8 cellular contexts compared by ENCODE assay signal in genomic region chr19:5031231-5032100, GRCh38.
DNase-seq lines count a peak whose midpoint lies in the region; ATAC-seq and TF ChIP-seq lines count a peak whose summit lies in the region.

No MANE protein-coding gene starts in this region.

- no peak overlapping the region for H3K4me2 ChIP-seq in GM23338

- no peak overlapping the region for H3K4me3 ChIP-seq in CD8-positive, alpha-beta T cell (ENCODE audit: low read depth, low read length)
- H3K4me3 ChIP-seq in GM23338 (no peak overlapping the region), cardiac fibroblast (replicated peaks in 1 of 2; ENCODE audit: low read depth in 2 of 2, low read length in 2 of 2) (no peak overlapping the region), kidney epithelial cell (ENCODE audit: low read depth, low read length) (no peak overlapping the region)

- H3K9me3 ChIP-seq in CD8-positive, alpha-beta T cell (ENCODE audit: low read length): no peaks in the 10 kb centered on the region

- no peak overlapping the region for H2AFZ ChIP-seq in GM23338

- no peaks in the 10 kb centered on the region for H3F3A ChIP-seq in GM23338 (replicated peaks; ENCODE audit: low read depth)

- H3K4me3 Mint-ChIP-seq in CD8-positive, alpha-beta T cell: no peak overlapping the region
- no peak overlapping the region; the same call in 2 of the 3 replicates for H3K4me3 Mint-ChIP-seq in GM23338

- H3K4me1 Mint-ChIP-seq in CD8-positive, alpha-beta T cell (ENCODE audit: low read depth): peaks cover 8% of the 10 kb centered on the region
- H3K4me1 Mint-ChIP-seq in GM23338: no peaks in the 10 kb centered on the region; the same call in 2 of the 3 replicates

- H3K36me3 ChIP-seq in CD8-positive, alpha-beta T cell (ENCODE audit: insufficient read depth, low read length): peaks cover 4% of the 10 kb centered on the region
- H3K36me3 ChIP-seq in GM23338 (ENCODE audit: insufficient read depth) (no peaks in the 10 kb centered on the region), kidney epithelial cell (ENCODE audit: control insufficient read depth, insufficient read depth, low read length) (peaks cover 1% of the 10 kb centered on the region)

- peak; percentile 87 for ATAC-seq in CD8-positive, alpha-beta T cell
- peak; percentile 85 for ATAC-seq in GM23338
- no peak for ATAC-seq in HG02610 (IDR thresholded peaks at IDR 0.05; ENCODE audit: unreplicated experiment)

- no peaks in the 10 kb centered on the region for H3K27me3 ChIP-seq in CD8-positive, alpha-beta T cell (ENCODE audit: insufficient read depth, low read length)
- no peaks in the 10 kb centered on the region for H3K27me3 ChIP-seq in GM23338 (ENCODE audit: insufficient read depth)
- no peaks in the 10 kb centered on the region for H3K27me3 ChIP-seq in kidney epithelial cell (ENCODE audit: control insufficient read depth, insufficient read depth, low read length)

- H3K9me3 Mint-ChIP-seq in CD8-positive, alpha-beta T cell: no peaks in the 10 kb centered on the region
- H3K9me3 Mint-ChIP-seq in GM23338: no peaks in the 10 kb centered on the region; the same call in 2 of the 3 replicates

- POLR2A ChIA-PET in CD8-positive, alpha-beta T cell (lab: Charles Lee): no interaction called here

- H3K4me1 ChIP-seq in CD8-positive, alpha-beta T cell (ENCODE audit: insufficient read depth, low read length): peaks cover 7% of the 10 kb centered on the region
- H3K4me1 ChIP-seq in GM23338 (ENCODE audit: insufficient read depth): no peaks in the 10 kb centered on the region

- H4K20me1 ChIP-seq in GM23338 (replicated peaks; ENCODE audit: insufficient read depth): no peaks in the 10 kb centered on the region

- no peak overlapping the region for H3K27ac Mint-ChIP-seq in CD8-positive, alpha-beta T cell
- no peak overlapping the region for H3K27ac Mint-ChIP-seq in GM23338

- peaks cover 23% of the 10 kb centered on the region for H3K36me3 Mint-ChIP-seq in CD8-positive, alpha-beta T cell
- peaks cover 7% of the 10 kb centered on the region; the same call in 1 of the 3 replicates for H3K36me3 Mint-ChIP-seq in GM23338 (ENCODE audit: low read depth)

- DNase-seq in CD8-positive, alpha-beta T cell: peak; percentile 70 to 92 (median 78)
- peak; percentile 91 for DNase-seq in GM23338 (ENCODE audit: low spot score)
- DNase-seq in NCI-H2227 (lab: John Stamatoyannopoulos, UW; ENCODE audit: unreplicated experiment): peak; percentile 79
- peak; percentile 84 for DNase-seq in activated CD4-positive, CD25-positive, alpha-beta regulatory T cell treated with anti-CD3 and anti-CD28 coated beads, Interleukin-2, amount 50 U/mL, for 72 hours
- DNase-seq in cardiac fibroblast (ENCODE audit: low read depth in 2 of 2): peak; percentile 78 to 80
- peak; percentile 23 for DNase-seq in kidney epithelial cell (ENCODE audit: low read depth)
- peak; percentile 75 for DNase-seq in stimulated activated CD4-positive, alpha-beta T cell treated with anti-CD3 and anti-CD28 coated beads, Interleukin-1b, Interleukin-23, amount 100 ng/mL, for 48 hours

- H3K9me2 ChIP-seq in GM23338 (ENCODE audit: insufficient read depth): no peaks in the 10 kb centered on the region

- peak; percentile 88 for TF ChIP-seq CTCF in CD8-positive, alpha-beta T cell (IDR thresholded peaks at IDR 0.05)
- peak; percentile 85 to 98 for TF ChIP-seq CTCF in GM23338 (conservative IDR thresholded peaks at IDR 0.05; ENCODE audit: low read depth in 2 of 2)
- TF ChIP-seq CTCF in cardiac fibroblast (IDR thresholded peaks at IDR 0.05; ENCODE audit: low read depth, low read length): peak; percentile 92
- TF ChIP-seq CTCF in kidney epithelial cell (IDR thresholded peaks at IDR 0.05; ENCODE audit: insufficient read depth, low read length, poor library complexity, severe bottlenecking): peak; percentile 95

- H3K27ac ChIP-seq in CD8-positive, alpha-beta T cell (ENCODE audit: low read depth, low read length): no peak overlapping the region
- 0 out of 2 replicates have a peak overlapping the region, but pooled peaks have one; percentile 9 for H3K27ac ChIP-seq in GM23338 (ENCODE audit: low read depth)

- no peaks in the 10 kb centered on the region for H3K27me3 Mint-ChIP-seq in CD8-positive, alpha-beta T cell (ENCODE audit: low read depth)
- peaks cover 6% of the 10 kb centered on the region for H3K27me3 Mint-ChIP-seq in GM23338 (ENCODE audit: insufficient read depth, low read depth, poor library complexity)

- intact Hi-C loops in CD8-positive, alpha-beta T cell (cut with DNase I, micrococcal nuclease): loop anchor here (1.0 to 10.0 kb wide), 6 partner anchors 87 to 299 kb away; no protein-coding TSS in a partner anchor

- CTCF ChIA-PET in CD8-positive, alpha-beta T cell (lab: Charles Lee): interaction anchor here (0.5 to 6.7 kb wide), 40 partner anchors 9 to 549 kb away, joined by 3 to 93 read pairs (median 4); partner anchors contain the start of gene PLIN3

- peaks cover 21% of the 10 kb centered on the region; the same call in 1 of the 2 replicates for H3K79me2 ChIP-seq in GM23338 (replicated peaks; ENCODE audit: insufficient read depth)

TF ChIP-seq in GM23338, 12 proteins besides CTCF, POLR2A, EP300 and RAD21:
- TF ChIP-seq CREB1 (CRISPR knock-in tag; IDR thresholded peaks at IDR 0.05; ENCODE audit: low read depth): peak; percentile 55; the same call in 1 of the 2 replicates
- TF ChIP-seq POLR2AphosphoS5 (IDR thresholded peaks at IDR 0.05; ENCODE audit: low read depth): no peak

Comparison
In these comparisons a context has a peak if more than half of its experiments do, and no peak if none do; other contexts are left out.
1. DNase-seq: peak in every context shown above with its lines; median percentile 91 in GM23338; 84 in activated CD4-positive, CD25-positive, alpha-beta regulatory T cell treated with anti-CD3 and anti-CD28 coated beads, Interleukin-2, amount 50 U/mL, for 72 hours; 79 in NCI-H2227; 79 in cardiac fibroblast; 78 in CD8-positive, alpha-beta T cell; 75 in stimulated activated CD4-positive, alpha-beta T cell treated with anti-CD3 and anti-CD28 coated beads, Interleukin-1b, Interleukin-23, amount 100 ng/mL, for 48 hours; 23 in kidney epithelial cell.